8 cellular contexts compared by ENCODE assay signal in the genomic region with DNA sequence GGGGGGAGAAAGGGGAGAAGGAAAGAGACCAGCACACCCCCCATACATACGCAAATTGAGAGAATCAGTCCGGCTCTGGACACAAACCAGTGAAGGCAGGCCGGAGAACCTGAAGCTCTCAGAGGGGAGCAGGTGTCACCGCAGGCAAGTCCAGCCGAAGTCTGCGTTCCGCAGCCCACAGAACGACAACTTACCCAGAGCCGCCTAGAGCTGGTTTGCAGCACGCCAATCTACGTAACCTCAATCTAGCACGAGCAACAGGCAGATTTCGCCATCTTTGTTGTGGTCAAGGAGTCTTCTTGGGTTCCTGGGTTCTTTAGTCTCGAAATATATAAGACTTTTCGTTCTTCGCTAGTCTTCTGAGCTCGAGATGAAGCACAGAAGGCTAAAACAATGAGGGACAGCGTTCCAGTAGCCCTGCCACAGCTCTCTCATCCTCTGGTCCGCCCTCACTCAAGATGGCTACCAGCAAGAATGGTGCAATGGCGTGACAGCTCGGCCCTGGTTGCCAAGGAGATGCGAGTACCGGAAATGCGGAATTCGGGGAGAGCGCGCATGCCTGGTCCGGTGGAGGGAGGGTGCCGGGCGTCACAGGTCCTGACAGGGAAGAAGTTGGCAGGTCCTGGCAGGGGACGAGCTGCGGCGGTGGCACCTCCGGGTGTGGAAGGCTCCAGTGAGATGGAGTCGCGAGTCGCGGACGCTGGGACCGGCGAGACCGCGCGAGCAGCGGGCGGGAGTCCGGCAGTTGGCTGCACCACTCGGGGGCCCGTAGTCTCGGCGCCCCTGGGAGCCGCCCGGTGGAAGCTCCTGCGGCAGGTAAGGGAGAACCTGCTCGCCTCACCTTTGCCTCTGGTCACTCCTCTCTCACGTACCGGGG.
DNase-seq lines count a peak whose midpoint lies in the region; ATAC-seq and TF ChIP-seq lines count a peak whose summit lies in the region.

A gene (plus strand): TSS at position 618 of the 877 bp plus-strand sequence.
A gene (minus strand): TSS at position 165 of the 877 bp plus-strand sequence. CDS start 15,152 bp downstream, outside the sequence.

- peak within 1 kb of the TSS; percentile 95 for H3K4me3 ChIP-seq in AG10803 (ENCODE audit: low read length)

- peak; percentile 98 for DNase-seq in AG10803 (ENCODE audit: low read depth)
- peak; percentile 92 for DNase-seq in NCI-H446 treated with DMSO at 0.1 percent for 48 hours (lab: John Stamatoyannopoulos, UW)
- DNase-seq in cerebellar cortex (ENCODE audit: low spot score) = peak; percentile 97
- DNase-seq in islet precursor cell = peak; percentile 99
- DNase-seq in stimulated activated CD4-positive, alpha-beta T cell treated with anti-CD3 and anti-CD28 coated beads, Interleukin-12 subunit alpha, Interleukin-12 subunit beta, amount 100 ng/mL, for 48 hours (ENCODE audit: low read depth in 2 of 3, low spot score in 1 of 3) = peak; percentile 96 to 97 (median 96)

- no peak for TF ChIP-seq CTCF in AG10803 (conservative IDR thresholded peaks at IDR 0.05; ENCODE audit: low read length)

- peak; percentile 84 for ATAC-seq in GM19035 (IDR thresholded peaks at IDR 0.05; ENCODE audit: unreplicated experiment)
- ATAC-seq in HG03354 (IDR thresholded peaks at IDR 0.05; ENCODE audit: poor library complexity, severe bottlenecking, unreplicated experiment) = peak; percentile 81
- ATAC-seq in activated CD4-positive, CD25-positive, alpha-beta regulatory T cell treated with anti-CD3 and anti-CD28 coated beads, Interleukin-2, amount 50 U/mL, for 24 hours = peak; percentile 86 to 87

Comparison
In these comparisons a context has a peak if more than half of its experiments do, and no peak if none do; other contexts are left out.
1. Peak in every context shown above with its lines: DNase-seq, ATAC-seq and H3K4me3 ChIP-seq.